Comparison of ENCODE assay signal across 8 cellular contexts in the genomic region with DNA sequence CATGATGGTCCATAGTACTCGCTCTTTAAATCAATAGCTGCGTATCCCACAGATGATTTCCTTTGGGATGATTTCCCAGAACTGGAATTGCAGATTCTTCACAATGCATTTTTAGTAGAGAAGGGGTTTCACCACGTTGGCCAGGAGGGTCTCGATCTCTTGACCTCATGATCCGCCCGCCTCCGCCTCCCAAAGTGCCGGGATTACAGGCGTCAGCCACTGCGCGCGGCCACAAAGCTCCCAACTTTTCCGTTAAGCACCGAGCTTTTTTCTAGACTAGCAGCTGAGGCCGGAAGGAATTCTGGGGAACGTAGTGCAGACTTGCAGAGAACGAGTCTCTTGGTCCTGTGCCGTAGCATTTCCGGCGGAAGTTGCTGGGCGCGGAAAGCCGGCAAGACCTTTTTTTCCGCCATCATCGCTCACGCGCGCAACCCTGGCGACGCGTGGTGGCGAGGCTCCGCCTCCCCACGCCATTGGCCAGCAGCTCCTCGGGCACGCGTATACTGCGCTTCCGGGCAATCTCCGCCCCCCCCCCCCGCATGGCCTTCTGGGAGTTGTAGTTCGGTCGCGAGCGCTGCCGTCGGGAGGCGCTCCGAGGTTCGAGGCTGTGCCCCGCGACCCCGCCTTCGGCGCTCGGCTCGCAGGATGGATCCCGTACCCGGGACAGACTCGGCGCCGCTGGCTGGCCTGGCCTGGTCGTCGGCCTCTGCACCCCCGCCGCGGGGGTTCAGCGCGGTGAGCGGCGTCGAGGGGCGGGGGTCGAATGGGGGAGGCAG. TPM values are rescaled to one million over a fixed set of nuclear protein-coding genes. Genes with fewer than 3 reads are reported as not detected.
DNase-seq lines count a peak whose midpoint lies in the region; ATAC-seq, FAIRE-seq and TF ChIP-seq lines count a peak whose summit lies in the region.

TSS of gene MVB12A (plus strand) at position 557 of the 776 bp plus-strand sequence. CDS start at position 646, 89 bp downstream.

- peak within 1 kb of the TSS; percentile 99 for H2AFZ ChIP-seq in PC-9

- POLR2A ChIA-PET in PC-9 (lab: Charles Lee; ENCODE audit: unreplicated experiment): interaction anchor here (0.5 to 1.0 kb wide), 7 partner anchors 51 to 440 kb away, joined by 3 to 9 read pairs (median 4); partner anchors contain the start of genes DDA1, PGLS, RPL18A and SLC27A1

- CTCF ChIA-PET in PC-9 (lab: Charles Lee): interaction anchor here (0.5 to 0.9 kb wide), 6 partner anchors 23 to 516 kb away, joined by 3 to 11 read pairs (median 4); partner anchors contain the start of gene DDA1

- H3K4me3 ChIP-seq in Jurkat, Clone E6-1 (ENCODE audit: low read length): peak within 1 kb of the TSS; percentile 95
- H3K4me3 ChIP-seq in PC-9 (peak within 1 kb of the TSS; percentile 82), mucosa of descending colon (peak within 1 kb of the TSS; percentile 65)

- peak within 1 kb of the TSS; percentile 56 for H3K27ac ChIP-seq in PC-9
- H3K27ac ChIP-seq in epithelial cell of prostate: peak within 1 kb of the TSS; percentile 72

- no TSS peak for BruUV-seq in PC-9 (replicated peaks; lab: Mats Ljungman, UMichigan)

- no peaks in the 10 kb centered on the region for H4K20me1 ChIP-seq in PC-9 (ENCODE audit: insufficient read depth)

- peak within 1 kb of the TSS; percentile 94 for H3K4me2 ChIP-seq in PC-9

- H3K9me3 ChIP-seq in PC-9 (ENCODE audit: insufficient read depth, low read depth) (no peaks in the 10 kb centered on the region), mucosa of descending colon (no peaks in the 10 kb centered on the region)

- FAIRE-seq in D721Med (lab: Jason Lieb, UNC): peak; percentile 53

- 0 out of 2 replicates have a peak, but pooled peaks cover 5% of the 10 kb centered on the region for H3K79me2 ChIP-seq in PC-9 (ENCODE audit: low read depth)

- DNase-seq in D721Med (ENCODE audit: insufficient read length, low spot score) (peak; percentile 90), PC-9 (peak; percentile 96 to 98), epithelial cell of prostate (ENCODE audit: low read depth, low spot score) (peak; percentile 95), mucosa of descending colon (peak; percentile 97 to 99 (median 97))
- peak; percentile 98 for DNase-seq in Jurkat, Clone E6-1 (ENCODE audit: low read depth, low spot score)
- DNase-seq in activated T-cell treated with anti-CD3 and anti-CD28 coated beads, Interleukin-2, amount 50 U/mL, for 1 hour: peak; percentile 94
- DNase-seq in stimulated activated CD8-positive, alpha-beta memory T cell treated with anti-CD3 and anti-CD28 coated beads, Interleukin-4, amount 100 ng/mL, for 24 hours (ENCODE audit: low read depth): peak; percentile 93

- peaks cover 15% of the 10 kb centered on the region for H3K4me1 ChIP-seq in PC-9 (replicated peaks; ENCODE audit: insufficient read depth)
- H3K4me1 ChIP-seq in mucosa of descending colon (ENCODE audit: low read depth): peaks cover 11% of the 10 kb centered on the region

- no peaks in the 10 kb centered on the region for H3K9me2 ChIP-seq in PC-9 (ENCODE audit: insufficient read depth)

- intact Hi-C loops in PC-9 (cut with micrococcal nuclease; ENCODE audit: unreplicated experiment) (no loop called here), mucosa of descending colon (cut with DNase I, micrococcal nuclease) (no loop called here)

- H3K36me3 ChIP-seq in PC-9 (ENCODE audit: low read depth): 0 out of 2 replicates have a peak, but pooled peaks cover 4% of the 10 kb centered on the region
- H3K36me3 ChIP-seq in mucosa of descending colon (ENCODE audit: low read depth): no peaks in the 10 kb centered on the region

- ATAC-seq in GM21576 (IDR thresholded peaks at IDR 0.05; ENCODE audit: unreplicated experiment): peak; percentile 81
- ATAC-seq in mucosa of descending colon: peak; percentile 99

- H3K27me3 ChIP-seq in PC-9 (ENCODE audit: insufficient read depth, low read depth): no peaks in the 10 kb centered on the region

- peaks cover 20% of the 10 kb centered on the region; the same call in 1 of the 2 replicates for H3F3A ChIP-seq in PC-9 (ENCODE audit: insufficient read depth, low read depth)

- TF ChIP-seq CTCF in D721Med (IDR thresholded peaks at IDR 0.05; ENCODE audit: insufficient read depth, missing control alignments) (no peak), PC-9 (conservative IDR thresholded peaks at IDR 0.05) (no peak), mucosa of descending colon (IDR thresholded peaks at IDR 0.05) (no peak)

RNA-seq across cellular contexts. Expression of gene MVB12A, which starts in this region (rescaled TPM):
- polyA plus RNA-seq in Jurkat, Clone E6-1 (2012; ENCODE audit: insufficient read depth, insufficient read length): 78.9 TPM
- 58.1 and 80.0 TPM in 2 replicates for total RNA-seq in PC-9 (2021)
- total RNA-seq in mucosa of descending colon: 10 to 100 TPM; 42.7 to 53.3 (median 52.1) TPM

Comparison
In these comparisons a context has a peak if more than half of its experiments do, and no peak if none do; other contexts are left out.
1. Peak in every context shown above with its lines: DNase-seq, ATAC-seq, H3K4me3 ChIP-seq and H3K27ac ChIP-seq.